8 cellular contexts compared by ENCODE assay signal in the genomic region with DNA sequence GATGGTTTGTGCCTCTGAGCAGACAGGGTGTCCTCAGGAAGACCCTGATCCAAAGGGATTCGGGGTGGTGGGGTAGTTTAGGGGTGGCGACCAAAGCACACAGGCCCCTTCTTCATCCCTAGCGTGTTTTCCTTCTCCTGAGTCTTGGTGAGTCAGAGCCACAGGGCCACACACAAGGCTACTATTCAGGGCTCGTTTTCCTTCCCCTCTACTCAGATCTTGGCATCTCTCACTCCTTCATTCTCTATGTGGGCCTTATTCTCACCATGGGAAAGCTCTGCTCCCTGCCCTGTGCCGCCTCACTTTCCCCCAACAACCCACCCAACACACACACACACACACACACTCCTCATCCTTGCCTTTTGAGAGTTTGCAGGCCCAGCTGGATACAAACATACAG. TPM values are rescaled to one million over a fixed set of nuclear protein-coding genes. Genes with fewer than 3 reads are reported as not detected.
DNase-seq lines count a peak whose midpoint lies in the region; ATAC-seq and TF ChIP-seq lines count a peak whose summit lies in the region.
"Had no signal": no experiment of that assay in that cellular context is flagged by ENCODE, and none has a peak within 500 bp of the region (broad histone marks: within the 10 kb centered on the region; RNA-seq: fewer than 3 reads in every experiment).

No MANE protein-coding gene starts in this region.

- no peaks in the 10 kb centered on the region for H3K36me3 ChIP-seq in OCI-LY1 (ENCODE audit: insufficient read depth, low read length)
- H3K36me3 ChIP-seq in transverse colon, result no peaks in the 10 kb centered on the region

- in situ Hi-C loops in transverse colon (cut with MboI; ENCODE audit: low pct_ligation_motif_present in 1 of 4, low pct_unique_long_range_greater_than_20kb in 1 of 4, low sequenced_read_pairs in 3 of 4), result loop anchor here in 1 of 4 donors (10.0 kb wide), 1 partner anchor 80 kb away; no protein-coding TSS in a partner anchor

- H3K27me3 Mint-ChIP-seq in mesothelial cell of epicardium (ENCODE audit: low read depth), result no peaks in the 10 kb centered on the region

- TF ChIP-seq POLR2A in transverse colon (IDR thresholded peaks at IDR 0.05), result no peak

- no peak for DNase-seq in coronary artery (ENCODE audit: low spot score)
- DNase-seq in mesothelial cell of epicardium (ENCODE audit: low spot score in 2 of 2, unreplicated experiment in 2 of 2), result no peak
- DNase-seq in transverse colon, result no peak
- no peak for DNase-seq in activated effector memory CD4-positive, alpha-beta T cell treated with Interleukin-2 at 50 U/mL for 16 hours
- DNase-seq: activated CD8-positive, alpha-beta memory T cell treated with anti-CD3 and anti-CD28 coated beads, Interleukin-2, amount 50 U/mL, for 48 hours had no signal

- no peak for ATAC-seq in GM18498 (IDR thresholded peaks at IDR 0.05; ENCODE audit: unreplicated experiment)
- ATAC-seq in HG02884 (IDR thresholded peaks at IDR 0.05; ENCODE audit: unreplicated experiment), result no peak

- no peaks in the 10 kb centered on the region for H3K79me2 ChIP-seq in OCI-LY1 (ENCODE audit: insufficient read depth, low read length)

- no peaks in the 10 kb centered on the region for H4K20me1 ChIP-seq in OCI-LY1 (ENCODE audit: insufficient read depth, low read length)

- no peaks in the 10 kb centered on the region for H3K9me3 ChIP-seq in OCI-LY1 (ENCODE audit: low read length)
- no peaks in the 10 kb centered on the region for H3K9me3 ChIP-seq in transverse colon

- intact Hi-C loops in transverse colon (cut with DNase I; ENCODE audit: low total_unique reads), result loop anchor here (2.0 kb wide), 1 partner anchor 76 kb away; no protein-coding TSS in a partner anchor

- no peaks in the 10 kb centered on the region for H3K9me3 Mint-ChIP-seq in mesothelial cell of epicardium

- H3F3A ChIP-seq in OCI-LY1 (ENCODE audit: insufficient read depth, low read length), result no peaks in the 10 kb centered on the region

- peak overlapping the region; percentile 77; the same call in 1 of the 2 replicates for H3K4me2 ChIP-seq in OCI-LY1 (ENCODE audit: low read length)

- no peak overlapping the region for H3K9ac ChIP-seq in OCI-LY1 (ENCODE audit: low read length)

- 56% methylated on average over 5 of the region's 5 CpGs; no CpG with 5 or more reads in 1 of the 2 donors for WGBS in transverse colon (ENCODE audit: low coverage in 1 of 2), 2 donors

- H3K27ac ChIP-seq in OCI-LY1 (ENCODE audit: low read depth, low read length, poor library complexity, severe bottlenecking), result no peak overlapping the region
- H3K27ac ChIP-seq in coronary artery, result peak overlapping the region in 1 of 2 donors; percentile 81
- H3K27ac ChIP-seq in transverse colon, result peak overlapping the region; percentile 46 to 85 (median 74)

- H3K9me2 ChIP-seq in OCI-LY1 (ENCODE audit: low read depth, low read length), result no peaks in the 10 kb centered on the region

- H3K27ac Mint-ChIP-seq in mesothelial cell of epicardium, result peak overlapping the region; percentile 88

- no peak overlapping the region for H3K4me3 Mint-ChIP-seq in mesothelial cell of epicardium

- H3K4me1 ChIP-seq in OCI-LY1 (ENCODE audit: insufficient read depth, low read length, severe bottlenecking) (peaks cover 22% of the 10 kb centered on the region), transverse colon (peaks cover 5 to 34% (median 15%) of the 10 kb centered on the region in 4 donors)

- H3K4me3 ChIP-seq in OCI-LY1 (ENCODE audit: low read depth, low read length, poor library complexity, severe bottlenecking) (no peak overlapping the region), coronary artery (peak overlapping the region; percentile 67), transverse colon (no peak overlapping the region)

- TF ChIP-seq CTCF in OCI-LY1 (IDR thresholded peaks at IDR 0.05; ENCODE audit: low read length) (no peak), coronary artery (IDR thresholded peaks at IDR 0.05) (no peak), mesothelial cell of epicardium (IDR thresholded peaks at IDR 0.05; ENCODE audit: unreplicated experiment) (no peak), transverse colon (IDR thresholded peaks at IDR 0.05) (no peak)

- no peak for TF ChIP-seq EP300 in transverse colon (IDR thresholded peaks at IDR 0.05; ENCODE audit: low read depth)

- H3K4me1 Mint-ChIP-seq in mesothelial cell of epicardium, result peaks cover 47% of the 10 kb centered on the region

- H2AFZ ChIP-seq in OCI-LY1 (ENCODE audit: low read length), result no peak overlapping the region

- H3K27me3 ChIP-seq in OCI-LY1 (ENCODE audit: insufficient read depth, low read length) (no peaks in the 10 kb centered on the region), transverse colon (no peaks in the 10 kb centered on the region)

- H3K36me3 Mint-ChIP-seq in mesothelial cell of epicardium, result no peaks in the 10 kb centered on the region

RNA-seq across cellular contexts. Expression of a gene that starts 43.6 kb away (rescaled TPM):
- 146 to 165 TPM (median 151 TPM) in 3 replicates for total RNA-seq in mesothelial cell of epicardium
- 10 to 100 TPM in 2 of 4 donors, 1 to 10 TPM in 2; 7.9 to 17.3 (median 10.0) TPM for total RNA-seq in transverse colon
